11 cellular contexts compared by ENCODE assay signal in the genomic region with DNA sequence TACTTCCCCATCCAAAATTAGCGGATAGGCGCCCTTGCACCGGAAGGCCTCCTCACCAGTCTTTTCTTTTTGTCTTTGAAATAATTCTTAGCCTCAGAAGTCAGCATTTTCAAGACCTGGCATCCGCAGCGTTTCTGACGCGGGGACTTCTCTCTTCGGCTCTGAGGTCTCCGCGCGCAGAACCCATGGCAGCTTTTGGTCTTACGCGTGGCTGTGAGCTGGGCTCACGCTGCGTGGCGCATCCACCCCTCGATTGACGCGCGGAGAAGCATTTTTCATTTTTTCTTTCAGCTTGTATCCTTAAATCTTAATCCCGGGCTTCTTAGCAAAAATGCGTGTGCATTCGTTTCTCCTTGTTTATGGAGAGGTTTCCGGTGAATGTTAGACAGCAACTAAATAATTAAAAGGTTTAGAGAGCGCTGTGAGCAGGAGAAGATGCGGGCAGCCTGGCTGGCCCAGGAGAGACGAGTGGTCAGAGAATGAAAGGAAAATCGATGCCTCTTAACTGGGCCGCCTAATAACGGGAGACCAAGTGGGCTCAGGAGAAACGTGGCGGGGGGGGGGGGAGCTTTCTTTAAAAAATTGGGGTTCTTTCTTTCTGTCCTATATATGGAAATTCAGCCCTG. TPM values are rescaled to one million over a fixed set of nuclear protein-coding genes. Genes with fewer than 3 reads are reported as not detected.
A peak's percentile ranks its signal among the peaks of the same experiment; 100 is the strongest.
DNase-seq lines count a peak whose midpoint lies in the region; ATAC-seq and TF ChIP-seq lines count a peak whose summit lies in the region.
"Had no signal": no experiment of that assay in that cellular context is flagged by ENCODE, and none has a peak within 500 bp of the region (broad histone marks: within the 10 kb centered on the region; RNA-seq: fewer than 3 reads in every experiment).

No MANE protein-coding gene starts in this region.

- peaks cover 38 to 56% of the 10 kb centered on the region in 2 experiments for H3K4me1 Mint-ChIP-seq in H9
- H3K4me1 Mint-ChIP-seq in activated naive CD8-positive, alpha-beta T cell treated with anti-CD3 and anti-CD28 coated beads, Interleukin-2, amount 10 ng/mL, durations not matched to agents 7 days and 5 days, result peaks cover 31% of the 10 kb centered on the region

- no peaks in the 10 kb centered on the region for H3K36me3 Mint-ChIP-seq in H9 (ENCODE audit: insufficient read depth in 1 of 3, low read depth in 3 of 3)
- H3K36me3 Mint-ChIP-seq in activated naive CD8-positive, alpha-beta T cell treated with anti-CD3 and anti-CD28 coated beads, Interleukin-2, amount 10 ng/mL, durations not matched to agents 7 days and 5 days, result peaks cover 20% of the 10 kb centered on the region

- H3K4me2 ChIP-seq in H9 (ENCODE audit: insufficient read depth, insufficient read length, low read length), result peak overlapping the region; percentile 35
- peak overlapping the region; percentile 94 for H3K4me2 ChIP-seq in mesendoderm (ENCODE audit: low read length)

- H4K91ac ChIP-seq in H9 (ENCODE audit: insufficient read length, low read depth, low read length), result no peak overlapping the region

- peak overlapping the region; percentile 40 to 77 for H3K4me3 Mint-ChIP-seq in H9
- peak overlapping the region; percentile 98 for H3K4me3 Mint-ChIP-seq in activated naive CD8-positive, alpha-beta T cell treated with anti-CD3 and anti-CD28 coated beads, Interleukin-2, amount 10 ng/mL, durations not matched to agents 7 days and 5 days

- peaks cover 85% of the 10 kb centered on the region for H3K27me3 ChIP-seq in H9 (ENCODE audit: insufficient read depth, low read length)
- H3K27me3 ChIP-seq in mesendoderm (ENCODE audit: insufficient read depth, low read length, poor library complexity), result no peaks in the 10 kb centered on the region

- H3K27me3 Mint-ChIP-seq in H9 (ENCODE audit: low read depth), result peaks cover 92% of the 10 kb centered on the region
- H3K27me3 Mint-ChIP-seq in activated naive CD8-positive, alpha-beta T cell treated with anti-CD3 and anti-CD28 coated beads, Interleukin-2, amount 10 ng/mL, durations not matched to agents 7 days and 5 days, result peaks cover 40% of the 10 kb centered on the region

- H3K36me3 ChIP-seq in mesendoderm (ENCODE audit: control insufficient read depth, insufficient read depth, low read length), result no peaks in the 10 kb centered on the region
- H3K36me3 ChIP-seq: Peyer's patch, WERI-Rb-1 had no signal

- no peaks in the 10 kb centered on the region for H4K20me1 ChIP-seq in H9 (ENCODE audit: control insufficient read depth, insufficient read depth, insufficient read length)

- H3K27ac Mint-ChIP-seq in H9, result no peak overlapping the region
- H3K27ac Mint-ChIP-seq in activated naive CD8-positive, alpha-beta T cell treated with anti-CD3 and anti-CD28 coated beads, Interleukin-2, amount 10 ng/mL, durations not matched to agents 7 days and 5 days, result peak overlapping the region; percentile 56

- no peak overlapping the region for H2BK15ac ChIP-seq in H9 (ENCODE audit: low read depth, low read length)
- H2BK15ac ChIP-seq in mesendoderm (replicated peaks; ENCODE audit: low read depth), result peak overlapping the region; percentile 60

- H2BK20ac ChIP-seq in H9 (ENCODE audit: low read depth, low read length, poor library complexity, severe bottlenecking), result no peak overlapping the region

- H2BK12ac ChIP-seq in H9 (ENCODE audit: insufficient read length, low read depth, low read length), result no peak overlapping the region

- H4K5ac ChIP-seq in H9 (ENCODE audit: insufficient read length, low read depth, low read length), result no peak overlapping the region
- no peak overlapping the region for H4K5ac ChIP-seq in mesendoderm (ENCODE audit: low read length)

- H3K9ac ChIP-seq in H9 (ENCODE audit: extremely low read depth, insufficient read length, low read length), result no peak overlapping the region
- peak overlapping the region; percentile 85 for H3K9ac ChIP-seq in mesendoderm (ENCODE audit: low read length)

- no peak overlapping the region for H3K4ac ChIP-seq in H9 (ENCODE audit: low read depth, low read length)
- H3K4ac ChIP-seq in mesendoderm (ENCODE audit: low read depth, low read length), result peak overlapping the region; percentile 75

- H3K18ac ChIP-seq in H9 (ENCODE audit: insufficient read length, low read depth, low read length) (no peak overlapping the region), mesendoderm (ENCODE audit: low read length) (peak overlapping the region; percentile 94)

- no peak overlapping the region for H3K14ac ChIP-seq in H9 (ENCODE audit: insufficient read depth, low read length)

- H3K4me3 ChIP-seq in mesendoderm (ENCODE audit: low read length) (peak overlapping the region; percentile 43), foreskin fibroblast (ENCODE audit: low read depth in 1 of 2, low read length in 2 of 2) (no peak overlapping the region)

- H3K56ac ChIP-seq in H9 (ENCODE audit: insufficient read length, low read depth, low read length), result no peak overlapping the region
- H3K56ac ChIP-seq in mesendoderm (ENCODE audit: low read length), result peak overlapping the region; percentile 97

- no peak overlapping the region for H2BK120ac ChIP-seq in H9 (ENCODE audit: low read depth, low read length, poor library complexity, severe bottlenecking)
- H2BK120ac ChIP-seq in mesendoderm (ENCODE audit: low read depth, low read length), result peak overlapping the region; percentile 13

- no peak overlapping the region for H3T11ph ChIP-seq in H9 (ENCODE audit: low read length)

- H3K23me2 ChIP-seq in H9 (ENCODE audit: insufficient read length, low read depth, low read length, poor library complexity, severe bottlenecking), result peaks cover 38% of the 10 kb centered on the region

- H2AFZ ChIP-seq in H9 (ENCODE audit: low read length), result no peak overlapping the region

- H3K9me3 ChIP-seq in H9 (ENCODE audit: control insufficient read depth, low read depth, low read length), result no peaks in the 10 kb centered on the region

- no peak for ATAC-seq in activated naive CD8-positive, alpha-beta T cell treated with anti-CD3 and anti-CD28 coated beads, Interleukin-2, amount 10 ng/mL, durations not matched to agents 7 days and 5 days (ENCODE audit: low read depth)
- no peak for ATAC-seq in GM19328 (IDR thresholded peaks at IDR 0.05; ENCODE audit: unreplicated experiment)

- H2BK5ac ChIP-seq in H9 (ENCODE audit: insufficient read length, low read length), result no peak overlapping the region
- H2BK5ac ChIP-seq in mesendoderm (ENCODE audit: low read length), result peak overlapping the region; percentile 85

- no peak overlapping the region for H3K23ac ChIP-seq in H9 (ENCODE audit: insufficient read length, low read depth, low read length)
- peak overlapping the region; percentile 48 for H3K23ac ChIP-seq in mesendoderm (ENCODE audit: low read length)

- H4K8ac ChIP-seq in H9 (replicated peaks; ENCODE audit: insufficient read length, low read depth, low read length) (no peak overlapping the region), mesendoderm (ENCODE audit: low read depth, low read length) (no peak overlapping the region)

- H3K4me1 ChIP-seq in H9 (ENCODE audit: insufficient read depth, low read length), result peaks cover 2% of the 10 kb centered on the region; the same call in 1 of the 2 replicates
- H3K4me1 ChIP-seq in mesendoderm (ENCODE audit: control insufficient read depth, low read depth, low read length), result peaks cover 10% of the 10 kb centered on the region

- in situ Hi-C loops in ACHN (cut with HindIII; ENCODE audit: low pct_ligation_motif_present, low pct_unique_long_range_greater_than_20kb, low sequenced_read_pairs), result no loop called here

- POLR2A ChIA-PET in activated naive CD8-positive, alpha-beta T cell treated with anti-CD3 and anti-CD28 coated beads, Interleukin-2, amount 10 ng/mL, durations not matched to agents 7 days and 5 days (lab: Charles Lee), result no interaction called here

- TF ChIP-seq CTCF in 22Rv1 (IDR thresholded peaks at IDR 0.05) (no peak), H9 (conservative IDR thresholded peaks at IDR 0.05) (no peak), foreskin fibroblast (IDR thresholded peaks at IDR 0.05; ENCODE audit: low read depth, low read length) (no peak)

- no peak overlapping the region for H2AK5ac ChIP-seq in H9 (ENCODE audit: insufficient read length, low read length)
- H2AK5ac ChIP-seq in mesendoderm (ENCODE audit: low read length), result no peak overlapping the region

- peak overlapping the region; percentile 86 for H3K27ac ChIP-seq in 22Rv1
- no peak overlapping the region for H3K27ac ChIP-seq in H9 (ENCODE audit: insufficient read length, low read depth, low read length)
- peak overlapping the region; percentile 50 for H3K27ac ChIP-seq in mesendoderm (ENCODE audit: low read depth, low read length)
- H3K27ac ChIP-seq: Peyer's patch, WERI-Rb-1 had no signal

- WGBS in H9 (ENCODE audit: extremely low coverage, insufficient read length, low lambda C conversion rate), result no CpG with 5 or more reads among the region's 32 CpGs
- WGBS in mesendoderm (ENCODE audit: extremely low coverage, insufficient coverage, low lambda C conversion rate), result no CpG with 5 or more reads among the region's 32 CpGs

- H3K79me2 ChIP-seq in H9 (ENCODE audit: insufficient read depth, low read length) (no peaks in the 10 kb centered on the region), mesendoderm (ENCODE audit: control insufficient read depth, insufficient read depth, low read length) (peaks cover 27% of the 10 kb centered on the region)

- H3K79me1 ChIP-seq in H9 (ENCODE audit: insufficient read depth, low read depth, low read length, poor library complexity, severe bottlenecking) (no peaks in the 10 kb centered on the region), mesendoderm (ENCODE audit: low read length) (peaks cover 2% of the 10 kb centered on the region)

- no peaks in the 10 kb centered on the region; a peak in 1 of 5 replicates for H3K9me3 Mint-ChIP-seq in H9
- no peaks in the 10 kb centered on the region for H3K9me3 Mint-ChIP-seq in activated naive CD8-positive, alpha-beta T cell treated with anti-CD3 and anti-CD28 coated beads, Interleukin-2, amount 10 ng/mL, durations not matched to agents 7 days and 5 days

- no peak for DNase-seq in H9
- DNase-seq in activated naive CD8-positive, alpha-beta T cell treated with anti-CD3 and anti-CD28 coated beads, Interleukin-2, amount 10 ng/mL, durations not matched to agents 7 days and 5 days, result peak; percentile 48
- DNase-seq in mesendoderm, result no peak
- DNase-seq in foreskin fibroblast, result no peak
- DNase-seq in NCI-H2196 treated with DMSO at 0.1 percent for 48 hours (lab: John Stamatoyannopoulos, UW; ENCODE audit: unreplicated experiment), result no peak
- no peak for DNase-seq in ACHN
- DNase-seq: NCI-H1694 had no signal

RNA-seq across cellular contexts. Expression of gene GATA3, which starts 2.0 kb away (rescaled TPM):
- total RNA-seq in H9 (2021), result 0.31 TPM in 2 replicates
- total RNA-seq in activated naive CD8-positive, alpha-beta T cell treated with anti-CD3 and anti-CD28 coated beads, Interleukin-2, amount 10 ng/mL, durations not matched to agents 7 days and 5 days, result 10 to 100 TPM; 48.3 to 49.1 TPM
- polyA plus RNA-seq in mesendoderm (2013, experiment 1 of 2), result 7.2 TPM
- polyA plus RNA-seq in mesendoderm (2013, experiment 2 of 2), result 6.2 TPM

Comparison
In these comparisons a context has a peak if more than half of its experiments do, and no peak if none do; other contexts are left out.
1. RNA of gene GATA3, which starts 2.0 kb away (total RNA-seq): 48.3 to 49.1 TPM in activated naive CD8-positive, alpha-beta T cell treated with anti-CD3 and anti-CD28 coated beads, Interleukin-2, amount 10 ng/mL, durations not matched to agents 7 days and 5 days; 0.31 TPM in H9; every median in the first group is over 10 times any median in the second.